8 cellular contexts compared by ENCODE assay signal in genomic region chr2:42169869-42170465, GRCh38. TPM values are rescaled to one million over a fixed set of nuclear protein-coding genes. Genes with fewer than 3 reads are reported as not detected.
DNase-seq lines count a peak whose midpoint lies in the region; ATAC-seq, FAIRE-seq and TF ChIP-seq lines count a peak whose summit lies in the region.

No MANE protein-coding gene starts in this region.

- no peaks in the 10 kb centered on the region; the same call in 1 of the 2 replicates for H3K79me1 ChIP-seq in H1 (ENCODE audit: low read depth, low read length)

- no peaks in the 10 kb centered on the region for H3F3A ChIP-seq in OCI-LY1 (ENCODE audit: insufficient read depth, low read length)
- H3F3A ChIP-seq in neural progenitor cell (ENCODE audit: low read depth): peaks cover 28% of the 10 kb centered on the region

- H3K4me3 ChIP-seq in OCI-LY1 (ENCODE audit: low read depth, low read length, poor library complexity, severe bottlenecking) (peak overlapping the region; percentile 88), H1 (ENCODE audit: extremely low read depth in 1 of 4, insufficient read depth in 2 of 4, low read depth in 3 of 4, low read length in 4 of 4) (peak overlapping the region; percentile 80 to 93 (median 86)), neural progenitor cell (peak overlapping the region; percentile 79)

- H3K27me3 Mint-ChIP-seq in activated naive CD4-positive, alpha-beta T cell treated with anti-CD3 and anti-CD28 coated beads for 36 hours (ENCODE audit: low read depth): no peaks in the 10 kb centered on the region
- peaks cover 2% of the 10 kb centered on the region for H3K27me3 Mint-ChIP-seq in neural progenitor cell (ENCODE audit: insufficient read depth, low read depth)

- no peak overlapping the region; the same call in 1 of the 2 replicates for H2BK12ac ChIP-seq in H1 (ENCODE audit: low read depth, low read length)

- no peak overlapping the region for H3K4me3 Mint-ChIP-seq in activated naive CD4-positive, alpha-beta T cell treated with anti-CD3 and anti-CD28 coated beads for 36 hours
- H3K4me3 Mint-ChIP-seq in neural progenitor cell: no peak overlapping the region

- H3K9me3 ChIP-seq in OCI-LY1 (ENCODE audit: low read length): no peaks in the 10 kb centered on the region
- no peaks in the 10 kb centered on the region for H3K9me3 ChIP-seq in H1 (ENCODE audit: insufficient read depth in 2 of 2, low read depth in 1 of 2, low read length in 1 of 2)
- H3K9me3 ChIP-seq in neural progenitor cell (ENCODE audit: low read depth): no peaks in the 10 kb centered on the region

- no peaks in the 10 kb centered on the region for H3K9me3 Mint-ChIP-seq in activated naive CD4-positive, alpha-beta T cell treated with anti-CD3 and anti-CD28 coated beads for 36 hours
- H3K9me3 Mint-ChIP-seq in neural progenitor cell: no peaks in the 10 kb centered on the region

- WGBS in H1 (ENCODE audit: extremely low coverage in 1 of 2, insufficient coverage in 1 of 2, insufficient read length in 1 of 2, insufficient replicate concordance in 2 of 2, low coverage in 1 of 2, low lambda C conversion rate in 2 of 2, missing lambda C conversion rate in 1 of 2), 2 experiments: 6% methylated on average over 9 of the region's 11 CpGs; no CpG with 5 or more reads in 1 of the 2 experiments

- H3K4ac ChIP-seq in H1 (replicated peaks; ENCODE audit: insufficient read length, low read depth, low read length): no peak overlapping the region

- POLR2A ChIA-PET in H1 (lab: Charles Lee; ENCODE audit: partially characterized antibody): interaction anchor here (1.6 to 2.8 kb wide), 2 partner anchors 29 to 108 kb away, joined by 3 to 10 read pairs; no protein-coding TSS in a partner anchor

- CTCF ChIA-PET in activated naive CD4-positive, alpha-beta T cell treated with anti-CD3 and anti-CD28 coated beads for 36 hours (lab: Charles Lee): interaction anchor here (2.2 to 4.9 kb wide), 3 partner anchors 26 to 74 kb away, joined by 10 to 30 read pairs (median 16); no protein-coding TSS in a partner anchor
- CTCF ChIA-PET in H1 (lab: Charles Lee; ENCODE audit: partially characterized antibody): interaction anchor here (1.2 kb wide), 2 partner anchors 12 to 81 kb away, joined by 3 to 6 read pairs; no protein-coding TSS in a partner anchor

- H4K5ac ChIP-seq in H1 (ENCODE audit: insufficient read length, low read depth, low read length): peak overlapping the region; percentile 29

- FAIRE-seq in H1 (lab: Jason Lieb, UNC): no peak

- 0 out of 2 replicates have a peak overlapping the region, but pooled peaks have one; percentile 67 for H2BK5ac ChIP-seq in H1 (ENCODE audit: low read depth, low read length)

- peak overlapping the region; percentile 96; the same call in 1 of the 2 replicates for H4K8ac ChIP-seq in H1 (ENCODE audit: extremely low read depth, insufficient read depth, low read length)

- 0 out of 2 replicates have a peak overlapping the region, but pooled peaks have one; percentile 25 for H2BK20ac ChIP-seq in H1 (ENCODE audit: low read length)

- H4K91ac ChIP-seq in H1 (replicated peaks; ENCODE audit: insufficient read length, low read length): no peak overlapping the region

- no peak overlapping the region for H2AFZ ChIP-seq in OCI-LY1 (ENCODE audit: low read length)
- H2AFZ ChIP-seq in H1 (ENCODE audit: low read length): no peak overlapping the region
- H2AFZ ChIP-seq in neural progenitor cell (replicated peaks): peak overlapping the region; percentile 70

- ATAC-seq in HG02759 (IDR thresholded peaks at IDR 0.05; ENCODE audit: unreplicated experiment): peak; percentile 12

- H3K4me2 ChIP-seq in OCI-LY1 (ENCODE audit: low read length) (peak overlapping the region; percentile 84), H1 (ENCODE audit: insufficient read depth in 1 of 2, low read depth in 2 of 2, low read length in 2 of 2) (peak overlapping the region; percentile 81 to 97), neural progenitor cell (peak overlapping the region; percentile 92)

- TF ChIP-seq CTCF in OCI-LY1 (IDR thresholded peaks at IDR 0.05; ENCODE audit: low read length) (no peak), H1 (IDR thresholded peaks at IDR 0.05; ENCODE audit: control extremely low read depth in 1 of 3, insufficient read depth in 1 of 3, low read depth in 1 of 3, low read length in 3 of 3) (no peak), neural progenitor cell (IDR thresholded peaks at IDR 0.05) (no peak)

- no peak for TF ChIP-seq EP300 in H1 (IDR thresholded peaks at IDR 0.05; ENCODE audit: borderline replicate concordance in 1 of 2, low read depth in 2 of 2, low read length in 2 of 2)

- H3K18ac ChIP-seq in H1 (ENCODE audit: extremely low read depth, low read length): peak overlapping the region; percentile 73; the same call in 1 of the 2 replicates

- peaks cover 3% of the 10 kb centered on the region; the same call in 1 of the 2 replicates for H3K79me2 ChIP-seq in OCI-LY1 (ENCODE audit: insufficient read depth, low read length)
- peaks cover 6 to 56% of the 10 kb centered on the region in 2 experiments for H3K79me2 ChIP-seq in H1 (ENCODE audit: control insufficient read depth in 1 of 2, insufficient read depth in 2 of 2, low read length in 2 of 2)
- peaks cover 57% of the 10 kb centered on the region for H3K79me2 ChIP-seq in neural progenitor cell (ENCODE audit: low read depth)

- no peak overlapping the region for H3K27ac Mint-ChIP-seq in activated naive CD4-positive, alpha-beta T cell treated with anti-CD3 and anti-CD28 coated beads for 36 hours
- no peak overlapping the region for H3K27ac Mint-ChIP-seq in neural progenitor cell

- H2BK120ac ChIP-seq in H1 (replicated peaks; ENCODE audit: low read depth, low read length): no peak overlapping the region

- H3K27me3 ChIP-seq in OCI-LY1 (ENCODE audit: insufficient read depth, low read length): no peaks in the 10 kb centered on the region
- no peaks in the 10 kb centered on the region; a peak in 1 of 7 replicates for H3K27me3 ChIP-seq in H1 (replicated peaks in 1 of 4; ENCODE audit: control insufficient read depth in 3 of 4, extremely low read depth in 1 of 4, insufficient read depth in 3 of 4, low read length in 3 of 4)
- H3K27me3 ChIP-seq in neural progenitor cell: no peaks in the 10 kb centered on the region

- peaks cover 36% of the 10 kb centered on the region for H3K4me1 ChIP-seq in OCI-LY1 (ENCODE audit: insufficient read depth, low read length, severe bottlenecking)
- peaks cover 0 to 4% (median 2%) of the 10 kb centered on the region in 4 experiments; a peak in 4 of 7 replicates for H3K4me1 ChIP-seq in H1 (replicated peaks in 1 of 4; ENCODE audit: control insufficient read depth in 3 of 4, insufficient read depth in 4 of 4, low read length in 3 of 4)
- H3K4me1 ChIP-seq in neural progenitor cell: peaks cover 22% of the 10 kb centered on the region

- no peaks in the 10 kb centered on the region for H3K36me3 ChIP-seq in OCI-LY1 (ENCODE audit: insufficient read depth, low read length)
- no peaks in the 10 kb centered on the region for H3K36me3 ChIP-seq in H1 (ENCODE audit: control insufficient read depth in 2 of 4, insufficient read depth in 4 of 4, low read length in 3 of 4)
- no peaks in the 10 kb centered on the region for H3K36me3 ChIP-seq in neural progenitor cell

- H3K9me2 ChIP-seq in OCI-LY1 (ENCODE audit: low read depth, low read length): no peaks in the 10 kb centered on the region

- no peaks in the 10 kb centered on the region for H3K36me3 Mint-ChIP-seq in activated naive CD4-positive, alpha-beta T cell treated with anti-CD3 and anti-CD28 coated beads for 36 hours (ENCODE audit: low read depth)
- H3K36me3 Mint-ChIP-seq in neural progenitor cell: no peaks in the 10 kb centered on the region

- no peak overlapping the region for H2BK15ac ChIP-seq in H1 (ENCODE audit: low read length)

- TF ChIP-seq POLR2A in H1 (IDR thresholded peaks at IDR 0.05; ENCODE audit: control extremely low read depth in 1 of 2, low read depth in 2 of 2, low read length in 2 of 2): no peak

- no peak overlapping the region for H3K14ac ChIP-seq in H1 (ENCODE audit: insufficient read length)

- peak; percentile 23 for DNase-seq in activated naive CD4-positive, alpha-beta T cell treated with anti-CD3 and anti-CD28 coated beads for 36 hours
- DNase-seq in activated naive CD4-positive, alpha-beta T cell (lab: John Stamatoyannopoulos, UW): no peak
- no peak for DNase-seq in H1 (ENCODE audit: low read depth in 1 of 2, low spot score in 2 of 2)
- peak; percentile 31 for DNase-seq in neural progenitor cell (ENCODE audit: low spot score)
- DNase-seq in SKM-1 (lab: John Stamatoyannopoulos, UW; ENCODE audit: unreplicated experiment): no peak
- no peak for DNase-seq in middle frontal gyrus (ENCODE audit: extremely low spot score, low spot score)

- H3K56ac ChIP-seq in H1 (replicated peaks; ENCODE audit: insufficient read length, low read depth, low read length): no peak overlapping the region

- no peak overlapping the region for H3K23ac ChIP-seq in H1 (ENCODE audit: insufficient read length)

- H3K4me1 Mint-ChIP-seq in activated naive CD4-positive, alpha-beta T cell treated with anti-CD3 and anti-CD28 coated beads for 36 hours (ENCODE audit: low read depth): peaks cover 23% of the 10 kb centered on the region
- H3K4me1 Mint-ChIP-seq in neural progenitor cell: peaks cover 2% of the 10 kb centered on the region

- no peaks in the 10 kb centered on the region; the same call in 1 of the 2 replicates for H4K20me1 ChIP-seq in OCI-LY1 (ENCODE audit: insufficient read depth, low read length)
- H4K20me1 ChIP-seq in H1 (replicated peaks in 1 of 2; ENCODE audit: control insufficient read depth in 1 of 2, insufficient read depth in 2 of 2, low read length in 2 of 2): no peaks in the 10 kb centered on the region
- H4K20me1 ChIP-seq in neural progenitor cell (ENCODE audit: low read depth): peaks cover 27% of the 10 kb centered on the region

- H3K23me2 ChIP-seq in H1 (ENCODE audit: low read depth, low read length): no peaks in the 10 kb centered on the region

- no peak overlapping the region for H2AK5ac ChIP-seq in H1 (ENCODE audit: low read depth, low read length)

- H3K27ac ChIP-seq in OCI-LY1 (ENCODE audit: low read depth, low read length, poor library complexity, severe bottlenecking) (no peak overlapping the region), H1 (ENCODE audit: low read depth, low read length) (peak overlapping the region; percentile 71), neural progenitor cell (peak overlapping the region; percentile 85)

- no peak for TF ChIP-seq RAD21 in H1 (IDR thresholded peaks at IDR 0.05 in 1 of 2, conservative IDR thresholded peaks at IDR 0.05 in 1 of 2; ENCODE audit: low read depth in 2 of 2, low read length in 2 of 2)

- peak overlapping the region; percentile 82 for H3K9ac ChIP-seq in OCI-LY1 (ENCODE audit: low read length)
- H3K9ac ChIP-seq in H1 (replicated peaks in 1 of 4; ENCODE audit: extremely low read depth in 1 of 4, low read depth in 3 of 4, low read length in 3 of 4): peak overlapping the region; percentile 15 to 92 (median 88)
- H3K9ac ChIP-seq in neural progenitor cell: peak overlapping the region; percentile 64

- intact Hi-C loops in activated naive CD4-positive, alpha-beta T cell treated with anti-CD3 and anti-CD28 coated beads for 36 hours (cut with micrococcal nuclease): loop anchor here (1.0 to 2.0 kb wide), 7 partner anchors 15 to 640 kb away; partner anchors contain the start of gene COX7A2L

RNA-seq across cellular contexts. Expression of gene EML4, which starts 0.8 kb away (rescaled TPM):
- total RNA-seq in activated naive CD4-positive, alpha-beta T cell treated with anti-CD3 and anti-CD28 coated beads for 36 hours: 10 to 100 TPM; 65.8 to 65.9 TPM
- 99.4 and 104 TPM in 2 replicates for total RNA-seq in H1 (2021; fragmentation: NEBNext Ultra II Directional; extraction: Animal tissue kit (Norgen Biotek cat#: 25700))
- 32.5 and 50.1 TPM in 2 replicates for polyA plus RNA-seq in H1 (2011; rRNA removed)
- polyA plus RNA-seq in H1 (2011; cell fraction: cytosol; rRNA removed): 57.1 TPM
- polyA plus RNA-seq in H1 (2011; cell fraction: nucleus; rRNA removed): 40.2 TPM
- 45.0 to 64.5 TPM (median 52.5 TPM) in 4 replicates for polyA plus RNA-seq in H1 (2012, experiment 1 of 2)
- 3.5 TPM for polyA plus RNA-seq in H1 (2012, experiment 2 of 2)
- 57.5 TPM for polyA plus RNA-seq in H1 (2013, experiment 1 of 2)
- 54.2 TPM for polyA plus RNA-seq in H1 (2013, experiment 2 of 2)
- 111 and 154 TPM in 2 replicates for polyA minus RNA-seq in H1 (2011; rRNA and poly(A)+ RNA removed)
- polyA minus RNA-seq in H1 (2011; cell fraction: cytosol; rRNA and poly(A)+ RNA removed): 50.1 TPM
- polyA minus RNA-seq in H1 (2011; cell fraction: nucleus; rRNA and poly(A)+ RNA removed): 101 TPM
- 122 and 167 TPM in 2 replicates for total RNA-seq in neural progenitor cell (ENCODE audit: low replicate concordance)

Comparison
In these comparisons a context has a peak if more than half of its experiments do, and no peak if none do; other contexts are left out.
1. DNase-seq: peak in activated naive CD4-positive, alpha-beta T cell treated with anti-CD3 and anti-CD28 coated beads for 36 hours (single experiment) and neural progenitor cell (single experiment); none in activated naive CD4-positive, alpha-beta T cell (0 of 4), H1 (0 of 2), SKM-1 (single experiment) and middle frontal gyrus (single experiment).
2. Peak in every context shown above with its lines, with median percentiles within 50 percentile points of each other: H3K4me2 ChIP-seq, H3K4me3 ChIP-seq and H3K9ac ChIP-seq.